Comparison of ENCODE assay signal across 29 cellular contexts in genomic region chr3:165011557-165011956, GRCh38.
"Had no signal": no experiment of that assay in that cellular context is flagged by ENCODE, and none has a peak within 500 bp of the region (broad histone marks: within the 10 kb centered on the region; RNA-seq: fewer than 3 reads in every experiment).

No MANE protein-coding gene starts in this region.

- H3K27me3 Mint-ChIP-seq: activated CD4-positive, alpha-beta T cell treated with anti-CD3 and anti-CD28 coated beads for 36 hours; activated CD4-positive, alpha-beta T cell treated with anti-CD3 and anti-CD28 coated beads, Interleukin-2, amount 10 ng/mL, durations not matched to agents 7 days and 5 days; activated naive CD8-positive, alpha-beta T cell treated with anti-CD3 and anti-CD28 coated beads for 36 hours had no signal

- H3K4me2 ChIP-seq: KMS-11, PC-9 had no signal

- H3K36me3 ChIP-seq: brain microvascular endothelial cell had no signal

- ATAC-seq: activated CD4-positive, alpha-beta T cell treated with anti-CD3 and anti-CD28 coated beads for 36 hours; activated CD4-positive, CD25-positive, alpha-beta regulatory T cell treated with anti-CD3 and anti-CD28 coated beads, Interleukin-2, amount 50 U/mL, for 24 hours; activated CD8-positive, alpha-beta T cell treated with anti-CD3 and anti-CD28 coated beads, Interleukin-2, amount 10 ng/mL, durations not matched to agents 7 days and 5 days; activated T-cell treated with anti-CD3 and anti-CD28 coated beads, Interleukin-2, amount 50 U/mL, for 4 hours had no signal

- H3K27me3 ChIP-seq: brain microvascular endothelial cell had no signal

- H3K4me3 Mint-ChIP-seq: activated CD4-positive, alpha-beta T cell treated with anti-CD3 and anti-CD28 coated beads for 36 hours; activated CD4-positive, alpha-beta T cell treated with anti-CD3 and anti-CD28 coated beads, Interleukin-2, amount 10 ng/mL, durations not matched to agents 7 days and 5 days; activated CD8-positive, alpha-beta T cell treated with anti-CD3 and anti-CD28 coated beads, Interleukin-2, amount 10 ng/mL, durations not matched to agents 7 days and 5 days; activated naive CD8-positive, alpha-beta T cell treated with anti-CD3 and anti-CD28 coated beads for 36 hours; activated T-cell treated with anti-CD3 and anti-CD28 coated beads, Interleukin-2, amount 50 U/mL, for 4 hours had no signal

- H3K4me1 Mint-ChIP-seq: activated CD4-positive, alpha-beta T cell treated with anti-CD3 and anti-CD28 coated beads for 36 hours; activated CD4-positive, alpha-beta T cell treated with anti-CD3 and anti-CD28 coated beads, Interleukin-2, amount 10 ng/mL, durations not matched to agents 7 days and 5 days; activated naive CD8-positive, alpha-beta T cell treated with anti-CD3 and anti-CD28 coated beads for 36 hours had no signal

- DNase-seq: activated CD4-positive, alpha-beta T cell treated with anti-CD3 and anti-CD28 coated beads for 36 hours; activated CD4-positive, alpha-beta T cell treated with anti-CD3 and anti-CD28 coated beads, Interleukin-2, amount 10 ng/mL, durations not matched to agents 7 days and 5 days; activated CD4-positive, alpha-beta T cell treated with anti-CD3 and anti-CD28 coated beads, Interleukin-2, amount 50 U/mL, for 48 hours; activated CD8-positive, alpha-beta memory T cell treated with anti-CD3 and anti-CD28 coated beads, Interleukin-2, amount 50 U/mL, for 4 hours; activated CD8-positive, alpha-beta T cell treated with anti-CD3 and anti-CD28 coated beads, Interleukin-2, amount 10 ng/mL, durations not matched to agents 7 days and 5 days; activated effector memory CD4-positive, alpha-beta T cell treated with anti-CD3 and anti-CD28 coated beads, Interleukin-2, amount 50 U/mL, for 16 hours; activated naive CD4-positive, alpha-beta T cell; activated naive CD4-positive, alpha-beta T cell treated with anti-CD3 and anti-CD28 coated beads, Interleukin-2, amount 50 U/mL, for 16 hours; activated naive CD8-positive, alpha-beta T cell treated with anti-CD3 and anti-CD28 coated beads for 36 hours; activated T-cell treated with anti-CD3 and anti-CD28 coated beads for 4 hours; activated T-cell treated with anti-CD3 and anti-CD28 coated beads, Interleukin-2, amount 50 U/mL, for 4 hours; amniotic stem cell; aorta; brain microvascular endothelial cell; central memory CD4-positive, alpha-beta T cell; MM.1S; MV-4-11; NCI-H1092; NCI-H1436 treated with DMSO at 0.1 percent for 48 hours; NCI-H1694 treated with DMSO at 0.1 percent for 48 hours; NCI-H2029; NCI-H345; NCI-H524 treated with DMSO at 0.1 percent for 48 hours; NK-92 treated with Interleukin-12 subunit alpha and Interleukin-12 subunit beta, amount 100 ng/mL, for 24 hours; PC-9; Right ventricle myocardium superior; T1000 had no signal

- H3K27ac ChIP-seq: brain microvascular endothelial cell, KMS-11, PC-9 had no signal

- H3K4me3 ChIP-seq: PC-9 had no signal

- H3K36me3 Mint-ChIP-seq: activated naive CD8-positive, alpha-beta T cell treated with anti-CD3 and anti-CD28 coated beads for 36 hours had no signal

- H3K9ac ChIP-seq: KMS-11 had no signal

- H3K27ac Mint-ChIP-seq: activated CD4-positive, alpha-beta T cell treated with anti-CD3 and anti-CD28 coated beads for 36 hours; activated CD4-positive, alpha-beta T cell treated with anti-CD3 and anti-CD28 coated beads, Interleukin-2, amount 10 ng/mL, durations not matched to agents 7 days and 5 days; activated CD8-positive, alpha-beta T cell treated with anti-CD3 and anti-CD28 coated beads, Interleukin-2, amount 10 ng/mL, durations not matched to agents 7 days and 5 days; activated naive CD8-positive, alpha-beta T cell treated with anti-CD3 and anti-CD28 coated beads for 36 hours had no signal

- H2AFZ ChIP-seq: PC-9 had no signal
